ENCODE assay signal across 8 cellular contexts in genomic region chr16:15857779-15858560, GRCh38. TPM values are rescaled to one million over a fixed set of nuclear protein-coding genes. Genes with fewer than 3 reads are reported as not detected.
DNase-seq lines count a peak whose midpoint lies in the region; ATAC-seq lines count a peak whose summit lies in the region.

No MANE protein-coding gene starts in this region.

- peak overlapping the region in 1 of 11 experiments; percentile 35; a peak in 1 of 22 replicates for H3K9ac ChIP-seq in BLaER1 treated with 17β-estradiol and CSF1 and Interleukin-3, amounts not matched to agents 10 nM and 100 nM
- H3K9ac ChIP-seq in NT2/D1 (ENCODE audit: insufficient read length, low read depth): peak overlapping the region; percentile 29

- no peaks in the 10 kb centered on the region for H3K9me3 Mint-ChIP-seq in naive thymus-derived CD8-positive, alpha-beta T cell

- ATAC-seq in esophagus mucosa: peak; percentile 25
- no peak for ATAC-seq in naive thymus-derived CD8-positive, alpha-beta T cell
- ATAC-seq in HG02884 (IDR thresholded peaks at IDR 0.05; ENCODE audit: unreplicated experiment): no peak

- peak overlapping the region; percentile 19 to 65 (median 53); a peak in 14 of 20 replicates for H3K4me3 ChIP-seq in BLaER1 treated with 17β-estradiol and CSF1 and Interleukin-3, amounts not matched to agents 10 nM and 100 nM
- peak overlapping the region; percentile 36 for H3K4me3 ChIP-seq in NT2/D1 (ENCODE audit: insufficient read length, low read depth)

- peaks cover 0 to 13% (median 9%) of the 10 kb centered on the region in 11 experiments; a peak in 8 of 22 replicates for H4K20me1 ChIP-seq in BLaER1 treated with 17β-estradiol and CSF1 and Interleukin-3, amounts not matched to agents 10 nM and 100 nM

- H3K36me3 ChIP-seq in BLaER1 treated with 17β-estradiol and CSF1 and Interleukin-3, amounts not matched to agents 10 nM and 100 nM: no peaks in the 10 kb centered on the region
- no peaks in the 10 kb centered on the region for H3K36me3 ChIP-seq in NT2/D1 (ENCODE audit: insufficient read depth, insufficient read length, low read length)

- H3K4me3 Mint-ChIP-seq in naive thymus-derived CD8-positive, alpha-beta T cell: peak overlapping the region; percentile 31 to 81 (median 71)

- peaks cover 14 to 34% (median 27%) of the 10 kb centered on the region in 5 donors for H3K27me3 Mint-ChIP-seq in naive thymus-derived CD8-positive, alpha-beta T cell

- POLR2A ChIA-PET in naive thymus-derived CD8-positive, alpha-beta T cell (lab: Charles Lee): no interaction called here

- peaks cover 23 to 37% (median 33%) of the 10 kb centered on the region in 10 experiments for H3K4me1 ChIP-seq in BLaER1 treated with 17β-estradiol and CSF1 and Interleukin-3, amounts not matched to agents 10 nM and 100 nM
- peaks cover 2% of the 10 kb centered on the region for H3K4me1 ChIP-seq in NT2/D1 (ENCODE audit: insufficient read depth, insufficient read length)

- peaks cover 46 to 66% (median 59%) of the 10 kb centered on the region in 11 experiments for H3K27me3 ChIP-seq in BLaER1 treated with 17β-estradiol and CSF1 and Interleukin-3, amounts not matched to agents 10 nM and 100 nM
- peaks cover 50% of the 10 kb centered on the region for H3K27me3 ChIP-seq in NT2/D1 (ENCODE audit: insufficient read depth, insufficient read length)

- peak overlapping the region; percentile 83 to 99 (median 92) for H3K4me2 ChIP-seq in BLaER1 treated with 17β-estradiol and CSF1 and Interleukin-3, amounts not matched to agents 10 nM and 100 nM

- peaks cover 5 to 9% (median 8%) of the 10 kb centered on the region in 4 donors for H3K4me1 Mint-ChIP-seq in naive thymus-derived CD8-positive, alpha-beta T cell

- H3K9me3 ChIP-seq in BLaER1 treated with 17β-estradiol and CSF1 and Interleukin-3, amounts not matched to agents 10 nM and 100 nM (replicated peaks in 1 of 11): no peaks in the 10 kb centered on the region
- no peaks in the 10 kb centered on the region for H3K9me3 ChIP-seq in NT2/D1 (ENCODE audit: insufficient read depth, low read length)

- no peak overlapping the region for H3K27ac ChIP-seq in BLaER1 treated with 17β-estradiol and CSF1 and Interleukin-3, amounts not matched to agents 10 nM and 100 nM

- H3K27ac Mint-ChIP-seq in naive thymus-derived CD8-positive, alpha-beta T cell: no peak overlapping the region

- peaks cover 0 to 5% (median 0%) of the 10 kb centered on the region in 3 donors for H3K36me3 Mint-ChIP-seq in naive thymus-derived CD8-positive, alpha-beta T cell

- DNase-seq in NT2/D1 (ENCODE audit: low read depth, low spot score) (peak; percentile 22), COR-L47 (lab: John Stamatoyannopoulos, UW) (no peak), SW 1271 (lab: John Stamatoyannopoulos, UW) (no peak), NCI-H1436 treated with DMSO at 0.1 percent for 48 hours (lab: John Stamatoyannopoulos, UW) (no peak)
- no peak for DNase-seq in naive thymus-derived CD8-positive, alpha-beta T cell

RNA-seq across cellular contexts. Expression of gene MYH11, which starts 1.1 kb away (rescaled TPM):
- total RNA-seq in esophagus mucosa: 21.6 TPM
- not detected for total RNA-seq in naive thymus-derived CD8-positive, alpha-beta T cell
- polyA plus RNA-seq in naive thymus-derived CD8-positive, alpha-beta T cell: under 1 TPM in 2 of 3 donors, not detected in 1; 0.20 to 0.59 TPM

RNA-seq across cellular contexts. Expression of gene CEP20, which starts 30.4 kb away (rescaled TPM):
- 36.5 TPM for total RNA-seq in esophagus mucosa
- 10 to 100 TPM; 26.0 to 26.8 TPM for total RNA-seq in naive thymus-derived CD8-positive, alpha-beta T cell
- 10 to 100 TPM; 26.5 to 32.9 (median 27.9) TPM for polyA plus RNA-seq in naive thymus-derived CD8-positive, alpha-beta T cell

Comparison
In these comparisons a context has a peak if more than half of its experiments do, and no peak if none do; other contexts are left out.
1. RNA of gene MYH11, which starts 1.1 kb away (total RNA-seq): 21.6 TPM in esophagus mucosa (single experiment); not detected in naive thymus-derived CD8-positive, alpha-beta T cell; every median in the first group is over 10 times any median in the second.